In genomic region chrX:152902502-152902820, GRCh38 we compare ENCODE assay signal across 16 cellular contexts.
"Had no signal": no experiment of that assay in that cellular context is flagged by ENCODE, and none has a peak within 500 bp of the region (broad histone marks: within the 10 kb centered on the region; RNA-seq: fewer than 3 reads in every experiment).

No MANE protein-coding gene starts in this region.

- H3K4me1 Mint-ChIP-seq: immature natural killer cell, naive B cell had no signal

- H3K27ac ChIP-seq: foreskin keratinocyte, left ventricle myocardium inferior, lower lobe of right lung, neutrophil, stomach had no signal

- H3K4me3 ChIP-seq: left ventricle myocardium inferior, lower lobe of right lung, stomach had no signal

- ATAC-seq: effector memory CD8-positive, alpha-beta T cell; left cardiac atrium; lower lobe of right lung; sciatic nerve had no signal

- H3K27ac Mint-ChIP-seq: effector memory CD8-positive, alpha-beta T cell; immature natural killer cell; naive B cell had no signal

- H3K36me3 ChIP-seq: left ventricle myocardium inferior, lower lobe of right lung, neutrophil, stomach had no signal

- H3K4me3 Mint-ChIP-seq: effector memory CD8-positive, alpha-beta T cell; immature natural killer cell; naive B cell had no signal

- DNase-seq: effector memory CD8-positive, alpha-beta T cell; erythroblast; foreskin keratinocyte; immature natural killer cell; left cardiac atrium; left ventricle myocardium inferior; lower lobe of right lung; mesenchymal stem cell; naive B cell; stimulated activated CD4-positive, alpha-beta T cell treated with anti-CD3 and anti-CD28 coated beads, Interleukin-12 subunit alpha, Interleukin-12 subunit beta, amount 100 ng/mL, for 4 hours; stimulated activated naive CD4-positive, alpha-beta T cell; stomach; substantia nigra; trophoblast cell had no signal

- H3K9me3 ChIP-seq: left ventricle myocardium inferior, lower lobe of right lung, neutrophil, stomach had no signal

- H3K9me3 Mint-ChIP-seq: effector memory CD8-positive, alpha-beta T cell; immature natural killer cell had no signal

- H3K27me3 ChIP-seq: foreskin keratinocyte had no signal

- H3K36me3 Mint-ChIP-seq: immature natural killer cell, naive B cell had no signal

- H3K4me1 ChIP-seq: foreskin keratinocyte, lower lobe of right lung had no signal
